25 cellular contexts compared by ENCODE assay signal in the genomic region with DNA sequence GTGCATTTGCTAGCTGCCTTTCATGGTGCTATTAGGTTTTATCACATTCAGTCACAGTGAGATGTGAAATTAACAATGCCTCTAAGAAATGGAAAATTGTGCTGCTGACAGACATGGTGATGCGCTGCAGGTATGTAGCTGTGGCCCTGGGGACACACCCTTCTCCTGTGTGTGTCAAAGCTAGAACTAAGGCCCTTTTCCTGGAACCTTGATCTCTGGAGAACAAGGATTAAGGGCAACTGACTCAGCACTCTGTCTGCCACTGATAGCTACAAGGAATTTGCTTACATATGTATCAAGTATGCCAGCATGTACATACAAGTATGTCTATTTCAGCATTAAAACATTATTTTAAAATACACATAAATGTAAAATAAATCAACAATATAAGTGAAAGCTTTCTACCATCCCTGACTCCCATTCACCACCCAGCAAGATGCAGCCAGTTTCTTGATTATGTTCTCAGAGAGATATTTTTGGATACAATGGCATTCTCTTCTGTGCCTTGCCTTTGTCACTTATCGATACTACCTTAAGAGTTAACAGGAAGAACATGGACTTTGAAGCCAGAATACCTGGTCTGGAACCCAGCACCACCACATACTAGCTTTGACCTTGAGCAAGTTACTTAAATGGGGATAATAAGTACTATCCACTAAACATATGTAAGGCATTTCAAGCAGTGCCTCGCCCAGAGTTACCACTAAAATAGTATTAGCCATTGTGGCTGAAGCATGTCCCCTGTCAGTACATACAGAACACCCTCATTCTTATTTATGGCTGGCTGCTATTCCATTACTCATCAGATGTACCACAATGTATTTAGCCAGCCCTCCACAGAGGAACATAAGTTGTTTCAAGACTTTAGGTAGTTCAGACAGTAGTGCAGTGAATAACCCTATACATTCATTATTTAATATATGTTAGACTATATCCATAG.
DNase-seq lines count a peak whose midpoint lies in the region; ATAC-seq, FAIRE-seq and TF ChIP-seq lines count a peak whose summit lies in the region.
"Had no signal": no experiment of that assay in that cellular context is flagged by ENCODE, and none has a peak within 500 bp of the region (broad histone marks: within the 10 kb centered on the region; RNA-seq: fewer than 3 reads in every experiment).

No MANE protein-coding gene starts in this region.

- H3K9ac ChIP-seq in K562 (ENCODE audit: insufficient read depth in 1 of 2, low read depth in 2 of 2, low read length in 2 of 2) = peak overlapping the region in 1 of 2 experiments; percentile 9; a peak in 1 of 4 replicates

- peak overlapping the region; percentile 57 for H3K4me2 ChIP-seq in K562 (ENCODE audit: insufficient read depth, low read length)

- peak overlapping the region; percentile 59; the same call in 2 of the 3 replicates for H3K27ac ChIP-seq in K562 (ENCODE audit: extremely low read depth, low read depth, low read length)
- H3K27ac ChIP-seq in small intestine (ENCODE audit: low read depth in 1 of 2, low read length in 1 of 2) = no peak overlapping the region
- peak overlapping the region in 1 of 2 donors; percentile 32 for H3K27ac ChIP-seq in ascending aorta
- H3K27ac ChIP-seq: heart left ventricle, neutrophil, thoracic aorta, WERI-Rb-1 had no signal

- TF ChIP-seq POLR2A in K562 (conservative IDR thresholded peaks at IDR 0.05) = no peak

- TF ChIP-seq EP300 in K562 (IDR thresholded peaks at IDR 0.05; ENCODE audit: low read length) = peak; percentile 87

- H4K20me1 ChIP-seq in K562 (replicated peaks; ENCODE audit: control insufficient read depth, insufficient read depth, low read length) = no peaks in the 10 kb centered on the region

- 7% methylated on average over 3 of the region's 3 CpGs for WGBS in K562 (ENCODE audit: insufficient coverage, low coverage, missing lambda C conversion rate)
- 85 to 93% (median 88%) methylated on average over 3 of the region's 3 CpGs for WGBS in small intestine, 3 donors

- H3K27me3 ChIP-seq in K562 (ENCODE audit: control insufficient read depth in 2 of 2, insufficient read depth in 2 of 2, low read length in 2 of 2) = no peaks in the 10 kb centered on the region
- H3K27me3 ChIP-seq in small intestine (ENCODE audit: control insufficient read depth in 2 of 2, insufficient read depth in 2 of 2, low read length in 2 of 2) = no peaks in the 10 kb centered on the region
- H3K27me3 ChIP-seq in ascending aorta = no peaks in the 10 kb centered on the region
- H3K27me3 ChIP-seq: heart left ventricle, neutrophil had no signal

- CTCF ChIA-PET in K562 (lab: Yijun Ruan, JAX; ENCODE audit: low intra/inter-chr PET ratio) = no interaction called here

- H3K36me3 ChIP-seq in K562 (ENCODE audit: control insufficient read depth, insufficient read depth, low read length) (no peaks in the 10 kb centered on the region), small intestine (ENCODE audit: control insufficient read depth in 2 of 2, insufficient read depth in 2 of 2, low read length in 2 of 2) (peaks cover 3% of the 10 kb centered on the region in 2 donors), ascending aorta (peaks cover 4 to 32% of the 10 kb centered on the region in 2 donors)
- H3K36me3 ChIP-seq: heart left ventricle, neutrophil, WERI-Rb-1 had no signal

- intact Hi-C loops in K562 (cut with micrococcal nuclease) (no loop called here), ascending aorta (cut with DNase I) (no loop called here)

- H3K9me3 ChIP-seq in K562 (replicated peaks; ENCODE audit: control insufficient read depth, insufficient read depth, low read depth, low read length) (no peaks in the 10 kb centered on the region), small intestine (ENCODE audit: control insufficient read depth, low read depth) (no peaks in the 10 kb centered on the region), ascending aorta (no peaks in the 10 kb centered on the region)
- H3K9me3 ChIP-seq: heart left ventricle, neutrophil, thoracic aorta had no signal

- H3K4me1 ChIP-seq in K562 (replicated peaks in 1 of 2; ENCODE audit: control insufficient read depth in 2 of 2, insufficient read depth in 2 of 2, low read length in 2 of 2) (peaks cover 8 to 10% of the 10 kb centered on the region in 2 experiments; a peak in 3 of 5 replicates), small intestine (ENCODE audit: control insufficient read depth in 2 of 2, insufficient read depth in 1 of 2, low read depth in 1 of 2, low read length in 1 of 2) (peaks cover 0 to 3% of the 10 kb centered on the region in 2 donors), ascending aorta (peaks cover 0 to 7% of the 10 kb centered on the region in 2 donors)

- in situ Hi-C loops in K562 (cut with MboI) = no loop called here

- POLR2A ChIA-PET in K562 (lab: Yijun Ruan, JAX) = interaction anchor here (1.4 kb wide), 1 partner anchor 13 kb away, joined by 4 read pairs; no protein-coding TSS in a partner anchor

- H3K79me2 ChIP-seq in K562 (ENCODE audit: control insufficient read depth, insufficient read depth, low read length) = no peaks in the 10 kb centered on the region

- peak; percentile 88 for ATAC-seq in K562
- ATAC-seq: CD8-positive, alpha-beta T cell; heart left ventricle; stimulated activated effector memory CD8-positive, alpha-beta T cell treated with anti-CD3 and anti-CD28 coated beads, Interleukin-12 subunit alpha, Interleukin-12 subunit beta, amount 100 ng/mL, for 72 hours had no signal

- DNase-seq in NCI-H226 = peak; percentile 21
- peak; percentile 28 to 84 (median 64) for DNase-seq in K562 (ENCODE audit: extremely low read depth in 1 of 4, low spot score in 3 of 4)
- peak; percentile 63 for DNase-seq in islet precursor cell
- DNase-seq in small intestine = peak; percentile 87
- no peak for DNase-seq in NCI-H446 (lab: John Stamatoyannopoulos, UW)
- DNase-seq in ascending aorta (ENCODE audit: low spot score in 2 of 2) = no peak
- DNase-seq in pons (ENCODE audit: low spot score) = no peak
- DNase-seq: activated CD4-positive, alpha-beta memory T cell treated with anti-CD3 and anti-CD28 coated beads for 36 hours; CD8-positive, alpha-beta T cell; cerebellar nuclear complex; DMS79 treated with DMSO at 0.1 percent for 48 hours; effector CD4-positive, alpha-beta T cell; heart left ventricle; HFFc6; midbrain; NCI-H1092; NCI-H2081 treated with DMSO at 0.1 percent for 48 hours; NCI-H526; SHP77 treated with DMSO at 0.1 percent for 48 hours; stimulated activated CD4-positive, alpha-beta T cell treated with anti-CD3 and anti-CD28 coated beads, Interleukin-15, amount 100 ng/mL, for 24 hours; T-helper 1 cell; WERI-Rb-1 had no signal

- no TSS peak for BruUV-seq in K562 (replicated peaks; lab: Mats Ljungman, UMichigan)

- no peak for TF ChIP-seq RAD21 in K562 (CRISPR knock-in tag; conservative IDR thresholded peaks at IDR 0.05 in 1 of 2, IDR thresholded peaks at IDR 0.05 in 1 of 2)

- TF ChIP-seq CTCF in K562 (IDR thresholded peaks at IDR 0.05 in 2 of 3, conservative IDR thresholded peaks at IDR 0.05 in 1 of 3; ENCODE audit: insufficient read depth in 2 of 3, low read depth in 1 of 3, low read length in 3 of 3) (no peak), ascending aorta (IDR thresholded peaks at IDR 0.05) (no peak)

- H3K4me3 ChIP-seq in K562 (no peak overlapping the region), small intestine (ENCODE audit: low read depth in 1 of 2, low read length in 2 of 2) (no peak overlapping the region), ascending aorta (no peak overlapping the region)
- H3K4me3 ChIP-seq: heart left ventricle, thoracic aorta had no signal

- H3K9me1 ChIP-seq in K562 (ENCODE audit: control insufficient read depth, insufficient read depth, low read length) = no peaks in the 10 kb centered on the region

- peak overlapping the region; percentile 61; the same call in 1 of the 2 replicates for H2AFZ ChIP-seq in K562 (ENCODE audit: low read depth, low read length)

- FAIRE-seq in K562 (lab: Jason Lieb, UNC) (peak; percentile 95), small intestine (lab: Jason Lieb, UNC) (no peak)

TF ChIP-seq in K562, 482 proteins besides CTCF, POLR2A, EP300 and RAD21 (continues in another document):
- peak; percentile 32; the same call in 1 of the 2 replicates for TF ChIP-seq PKNOX1 (IDR thresholded peaks at IDR 0.05)
- peak; percentile 39; the same call in 1 of the 2 replicates for TF ChIP-seq CC2D1A (IDR thresholded peaks at IDR 0.05)
- 0 out of 2 replicates have a peak, but pooled peaks have one; percentile 18 for TF ChIP-seq FOXM1 (IDR thresholded peaks at IDR 0.05; ENCODE audit: low read depth)
- TF ChIP-seq FOXM1 (CRISPR knock-in tag; IDR thresholded peaks at IDR 0.05; ENCODE audit: low read depth) = no peak
- TF ChIP-seq BMI1 (IDR thresholded peaks at IDR 0.05; ENCODE audit: low read length) = no peak
- peak; percentile 86 for TF ChIP-seq MAFF (IDR thresholded peaks at IDR 0.05; ENCODE audit: low read length)
- TF ChIP-seq ZNF586 (CRISPR knock-in tag; conservative IDR thresholded peaks at IDR 0.05) = no peak
- peak; percentile 74; the same call in 1 of the 2 replicates for TF ChIP-seq SMARCE1 (IDR thresholded peaks at IDR 0.05)
- no peak for TF ChIP-seq RBM17 (IDR thresholded peaks at IDR 0.05; ENCODE audit: borderline replicate concordance, low read depth, low read length)
- TF ChIP-seq SMARCC2 (IDR thresholded peaks at IDR 0.05; ENCODE audit: low read depth) = peak; percentile 55; the same call in 1 of the 2 replicates
- TF ChIP-seq FOXA1 (IDR thresholded peaks at IDR 0.05; ENCODE audit: borderline replicate concordance) = no peak
- TF ChIP-seq RFX5 (IDR thresholded peaks at IDR 0.05; ENCODE audit: low read depth, low read length) = no peak

Comparison
In these comparisons a context has a peak if more than half of its experiments do, and no peak if none do; other contexts are left out.
1. DNase-seq: peak in NCI-H226 (single experiment), K562 (4 of 4), islet precursor cell (single experiment) and small intestine (single experiment); none in NCI-H446 (0 of 2), ascending aorta (0 of 2) and pons (single experiment).